In the genomic region with DNA sequence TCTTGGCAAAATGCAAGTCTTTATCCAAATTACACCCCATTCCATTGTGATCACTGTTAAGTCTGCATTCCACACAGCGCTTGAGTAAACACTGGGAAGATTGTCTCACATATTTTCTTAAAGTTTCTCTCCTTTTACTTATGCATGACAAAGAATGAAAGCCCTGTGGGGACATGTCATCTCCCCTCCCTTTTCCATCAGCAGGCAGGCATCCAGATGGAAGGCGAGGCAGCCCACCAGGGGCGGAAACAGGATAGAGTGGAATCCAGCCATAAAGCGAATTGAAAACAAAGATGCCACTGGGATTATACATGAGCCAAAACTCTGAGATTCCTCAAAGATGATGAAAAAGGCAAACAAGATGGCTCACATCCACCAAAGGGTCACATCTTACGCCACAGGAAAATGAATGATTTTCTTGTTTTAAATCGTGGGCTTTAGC, we compare ENCODE assay signal across 9 cellular contexts.
DNase-seq lines count a peak whose midpoint lies in the region; ATAC-seq and TF ChIP-seq lines count a peak whose summit lies in the region.
"Had no signal": no experiment of that assay in that cellular context is flagged by ENCODE, and none has a peak within 500 bp of the region (broad histone marks: within the 10 kb centered on the region; RNA-seq: fewer than 3 reads in every experiment).

No MANE protein-coding gene starts in this region.

- no peak overlapping the region for H3K4me3 Mint-ChIP-seq in stimulated activated naive CD8-positive, alpha-beta T cell treated with anti-CD3 and anti-CD28 coated beads, Interleukin-15, amount 100 ng/mL, for 72 hours
- H3K4me3 Mint-ChIP-seq in activated naive CD4-positive, alpha-beta T cell treated with anti-CD3 and anti-CD28 coated beads for 36 hours: no peak overlapping the region

- no peak overlapping the region for H3K4me3 ChIP-seq in epithelial cell of esophagus (ENCODE audit: low read length)

- peaks cover 15% of the 10 kb centered on the region for H3K36me3 Mint-ChIP-seq in activated naive CD4-positive, alpha-beta T cell treated with anti-CD3 and anti-CD28 coated beads for 36 hours (ENCODE audit: low read depth)

- H3K27ac Mint-ChIP-seq in stimulated activated naive CD8-positive, alpha-beta T cell treated with anti-CD3 and anti-CD28 coated beads, Interleukin-15, amount 100 ng/mL, for 72 hours: no peak overlapping the region
- H3K27ac Mint-ChIP-seq in activated naive CD4-positive, alpha-beta T cell treated with anti-CD3 and anti-CD28 coated beads for 36 hours: no peak overlapping the region

- intact Hi-C loops in activated naive CD4-positive, alpha-beta T cell treated with anti-CD3 and anti-CD28 coated beads for 36 hours (cut with micrococcal nuclease): no loop called here

- CTCF ChIA-PET in activated naive CD4-positive, alpha-beta T cell treated with anti-CD3 and anti-CD28 coated beads for 36 hours (lab: Charles Lee): interaction anchor here (0.6 kb wide), 1 partner anchor 30 kb away, joined by 3 read pairs; no protein-coding TSS in a partner anchor

- H3K9me3 Mint-ChIP-seq in stimulated activated naive CD8-positive, alpha-beta T cell treated with anti-CD3 and anti-CD28 coated beads, Interleukin-15, amount 100 ng/mL, for 72 hours: peaks cover 7 to 10% of the 10 kb centered on the region in 2 donors
- peaks cover 3% of the 10 kb centered on the region for H3K9me3 Mint-ChIP-seq in activated naive CD4-positive, alpha-beta T cell treated with anti-CD3 and anti-CD28 coated beads for 36 hours

- no peaks in the 10 kb centered on the region for H3K27me3 Mint-ChIP-seq in stimulated activated naive CD8-positive, alpha-beta T cell treated with anti-CD3 and anti-CD28 coated beads, Interleukin-15, amount 100 ng/mL, for 72 hours
- H3K27me3 Mint-ChIP-seq in activated naive CD4-positive, alpha-beta T cell treated with anti-CD3 and anti-CD28 coated beads for 36 hours (ENCODE audit: low read depth): no peaks in the 10 kb centered on the region

- peak; percentile 85 for DNase-seq in AG09319 (ENCODE audit: extremely low read depth, low read depth)
- DNase-seq in LHCN-M2 (ENCODE audit: low read depth): peak; percentile 76
- peak; percentile 77 for DNase-seq in epithelial cell of esophagus (ENCODE audit: low read depth)
- DNase-seq in lung microvascular endothelial cell (ENCODE audit: low read depth in 2 of 2): peak; percentile 47 to 81
- DNase-seq in stimulated activated naive CD8-positive, alpha-beta T cell treated with anti-CD3 and anti-CD28 coated beads, Interleukin-15, amount 100 ng/mL, for 72 hours: no peak
- DNase-seq in activated naive CD4-positive, alpha-beta T cell treated with anti-CD3 and anti-CD28 coated beads for 36 hours: no peak
- DNase-seq: NCI-H1417 had no signal

- no peak for TF ChIP-seq CTCF in AG09319 (IDR thresholded peaks at IDR 0.05; ENCODE audit: low read depth, low read length)
- TF ChIP-seq CTCF in epithelial cell of esophagus (IDR thresholded peaks at IDR 0.05; ENCODE audit: insufficient read depth, low read depth, low read length, missing control alignments): no peak

- ATAC-seq in stimulated activated naive CD8-positive, alpha-beta T cell treated with anti-CD3 and anti-CD28 coated beads, Interleukin-15, amount 100 ng/mL, for 72 hours: no peak
- no peak for ATAC-seq in GM19324 (IDR thresholded peaks at IDR 0.05; ENCODE audit: low FRiP score, unreplicated experiment)
- no peak for ATAC-seq in HG03108 (IDR thresholded peaks at IDR 0.05; ENCODE audit: unreplicated experiment)

- peaks cover 34% of the 10 kb centered on the region for H3K4me1 Mint-ChIP-seq in stimulated activated naive CD8-positive, alpha-beta T cell treated with anti-CD3 and anti-CD28 coated beads, Interleukin-15, amount 100 ng/mL, for 72 hours
- H3K4me1 Mint-ChIP-seq in activated naive CD4-positive, alpha-beta T cell treated with anti-CD3 and anti-CD28 coated beads for 36 hours (ENCODE audit: low read depth): peaks cover 38% of the 10 kb centered on the region

Comparison
In these comparisons a context has a peak if more than half of its experiments do, and no peak if none do; other contexts are left out.
1. DNase-seq: peak in AG09319 (single experiment), LHCN-M2 (single experiment), epithelial cell of esophagus (single experiment) and lung microvascular endothelial cell (2 of 2); none in stimulated activated naive CD8-positive, alpha-beta T cell treated with anti-CD3 and anti-CD28 coated beads, Interleukin-15, amount 100 ng/mL, for 72 hours (0 of 2) and activated naive CD4-positive, alpha-beta T cell treated with anti-CD3 and anti-CD28 coated beads for 36 hours (single experiment).